In the genomic region with DNA sequence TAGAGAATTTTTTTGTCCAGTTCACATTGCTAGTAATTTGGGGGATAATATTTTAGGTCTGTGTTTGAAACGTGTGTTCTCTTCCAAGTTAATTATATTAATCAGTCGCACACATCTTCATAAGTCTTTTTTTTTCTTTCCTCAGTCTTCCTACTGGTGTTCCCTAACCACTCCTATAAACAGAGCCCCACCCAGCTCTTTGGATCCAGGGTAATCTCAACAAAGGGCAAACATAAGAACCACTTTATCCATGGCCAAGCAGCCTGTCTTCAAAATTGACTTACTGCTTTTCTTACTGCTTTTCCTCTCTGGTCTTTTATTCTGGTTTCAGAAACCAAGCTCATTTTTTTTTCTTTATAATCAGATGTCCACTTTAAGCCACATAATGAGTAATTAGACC, we compare ENCODE assay signal across 21 cellular contexts.
DNase-seq lines count a peak whose midpoint lies in the region; ATAC-seq, FAIRE-seq and TF ChIP-seq lines count a peak whose summit lies in the region.
"Had no signal": no experiment of that assay in that cellular context is flagged by ENCODE, and none has a peak within 500 bp of the region (broad histone marks: within the 10 kb centered on the region; RNA-seq: fewer than 3 reads in every experiment).

No MANE protein-coding gene starts in this region.

- no peaks in the 10 kb centered on the region for H3K9me3 ChIP-seq in PC-9 (ENCODE audit: insufficient read depth, low read depth)
- H3K9me3 ChIP-seq in small intestine (ENCODE audit: control insufficient read depth, low read depth) = no peaks in the 10 kb centered on the region
- no peaks in the 10 kb centered on the region for H3K9me3 ChIP-seq in MM.1S (replicated peaks; ENCODE audit: insufficient read depth, low read length)
- H3K9me3 ChIP-seq: BE2C, Caco-2 had no signal

- 53 to 65% (median 53%) methylated on average over 2 of the region's 2 CpGs for WGBS in small intestine, 3 donors
- WGBS in lower leg skin, 2 donors = 25 to 46% methylated on average over 2 of the region's 2 CpGs

- no peaks in the 10 kb centered on the region for H3K36me3 Mint-ChIP-seq in activated naive CD4-positive, alpha-beta T cell treated with anti-CD3 and anti-CD28 coated beads, Interleukin-2, amount 50 U/mL, for 72 hours
- H3K36me3 Mint-ChIP-seq: CD4-positive, CD25-positive, alpha-beta regulatory T cell; CD8-positive, alpha-beta memory T cell had no signal

- H3K4me3 Mint-ChIP-seq in stimulated activated naive CD8-positive, alpha-beta T cell treated with anti-CD3 and anti-CD28 coated beads, Interleukin-15, amount 100 ng/mL, for 72 hours = no peak overlapping the region
- H3K4me3 Mint-ChIP-seq: CD4-positive, CD25-positive, alpha-beta regulatory T cell; CD8-positive, alpha-beta memory T cell had no signal

- H3K4me3 ChIP-seq in PC-9 = no peak overlapping the region
- H3K4me3 ChIP-seq in small intestine (ENCODE audit: low read depth in 1 of 2, low read length in 2 of 2) = no peak overlapping the region
- H3K4me3 ChIP-seq in lower leg skin (ENCODE audit: low read depth, poor library complexity, severe bottlenecking) = no peak overlapping the region
- no peak overlapping the region for H3K4me3 ChIP-seq in MM.1S (ENCODE audit: low read length)
- H3K4me3 ChIP-seq: GM23248 had no signal

- H3K27me3 Mint-ChIP-seq in stimulated activated naive CD8-positive, alpha-beta T cell treated with anti-CD3 and anti-CD28 coated beads, Interleukin-15, amount 100 ng/mL, for 72 hours = no peaks in the 10 kb centered on the region
- H3K27me3 Mint-ChIP-seq: CD4-positive, CD25-positive, alpha-beta regulatory T cell had no signal

- no peaks in the 10 kb centered on the region for H3F3A ChIP-seq in PC-9 (ENCODE audit: insufficient read depth, low read depth)
- no peaks in the 10 kb centered on the region for H3F3A ChIP-seq in MM.1S (ENCODE audit: insufficient read depth, low read length)

- H3K79me2 ChIP-seq in PC-9 (ENCODE audit: low read depth) (no peaks in the 10 kb centered on the region), MM.1S (ENCODE audit: low read length) (no peaks in the 10 kb centered on the region)

- H2AFZ ChIP-seq in PC-9 (0 out of 2 replicates have a peak overlapping the region, but pooled peaks have one; percentile 4), MM.1S (ENCODE audit: low read length) (no peak overlapping the region)
- H2AFZ ChIP-seq: GM23248 had no signal

- TF ChIP-seq CTCF in PC-9 (conservative IDR thresholded peaks at IDR 0.05) (no peak), lower leg skin (IDR thresholded peaks at IDR 0.05) (no peak), MM.1S (IDR thresholded peaks at IDR 0.05; ENCODE audit: low read length) (no peak)

- POLR2A ChIA-PET in PC-9 (lab: Charles Lee; ENCODE audit: unreplicated experiment) = no interaction called here

- H3K27ac ChIP-seq in PC-9 (no peak overlapping the region), small intestine (ENCODE audit: low read depth in 1 of 2, low read length in 1 of 2) (no peak overlapping the region), MM.1S (ENCODE audit: low read length) (no peak overlapping the region)
- H3K27ac ChIP-seq: GM23248 had no signal

- peak overlapping the region in 1 of 2 donors; percentile 73 for H3K27ac Mint-ChIP-seq in stimulated activated naive CD8-positive, alpha-beta T cell treated with anti-CD3 and anti-CD28 coated beads, Interleukin-15, amount 100 ng/mL, for 72 hours
- H3K27ac Mint-ChIP-seq in activated naive CD4-positive, alpha-beta T cell treated with anti-CD3 and anti-CD28 coated beads, Interleukin-2, amount 50 U/mL, for 72 hours = no peak overlapping the region
- H3K27ac Mint-ChIP-seq: CD4-positive, CD25-positive, alpha-beta regulatory T cell; CD8-positive, alpha-beta memory T cell had no signal

- FAIRE-seq in small intestine (lab: Jason Lieb, UNC) = no peak
- FAIRE-seq: A204.1, D721Med, GM12892, GM18507 had no signal

- H3K27me3 ChIP-seq in PC-9 (ENCODE audit: insufficient read depth, low read depth) (no peaks in the 10 kb centered on the region), small intestine (ENCODE audit: control insufficient read depth in 2 of 2, insufficient read depth in 2 of 2, low read length in 2 of 2) (no peaks in the 10 kb centered on the region), MM.1S (replicated peaks; ENCODE audit: insufficient read depth, low read length) (no peaks in the 10 kb centered on the region)
- H3K27me3 ChIP-seq: BE2C had no signal

- no peaks in the 10 kb centered on the region for H3K4me1 ChIP-seq in PC-9 (replicated peaks; ENCODE audit: insufficient read depth)
- H3K4me1 ChIP-seq in small intestine (ENCODE audit: control insufficient read depth in 2 of 2, insufficient read depth in 1 of 2, low read depth in 1 of 2, low read length in 1 of 2) = no peaks in the 10 kb centered on the region
- peaks cover 8% of the 10 kb centered on the region; the same call in 1 of the 2 replicates for H3K4me1 ChIP-seq in MM.1S (ENCODE audit: low read length)
- H3K4me1 ChIP-seq: Caco-2 had no signal

- no peak overlapping the region for H3K4me2 ChIP-seq in PC-9
- H3K4me2 ChIP-seq in MM.1S (ENCODE audit: low read depth, low read length) = no peak overlapping the region

- intact Hi-C loops in PC-9 (cut with micrococcal nuclease; ENCODE audit: unreplicated experiment) (no loop called here), left colon (cut with DNase I, micrococcal nuclease) (no loop called here), lower leg skin (cut with DNase I; ENCODE audit: low total_unique reads) (no loop called here)

- H3K4me1 Mint-ChIP-seq in stimulated activated naive CD8-positive, alpha-beta T cell treated with anti-CD3 and anti-CD28 coated beads, Interleukin-15, amount 100 ng/mL, for 72 hours = no peaks in the 10 kb centered on the region
- H3K4me1 Mint-ChIP-seq: CD4-positive, CD25-positive, alpha-beta regulatory T cell; CD8-positive, alpha-beta memory T cell had no signal

- no peak for TF ChIP-seq POLR2A in lower leg skin (IDR thresholded peaks at IDR 0.05)

- CTCF ChIA-PET in PC-9 (lab: Charles Lee) = no interaction called here

- no peak overlapping the region for H3K9ac ChIP-seq in MM.1S (ENCODE audit: low read length)
- H3K9ac ChIP-seq: GM23248 had no signal

- ATAC-seq in left colon = peak; percentile 99
- ATAC-seq in stimulated activated naive CD8-positive, alpha-beta T cell treated with anti-CD3 and anti-CD28 coated beads, Interleukin-15, amount 100 ng/mL, for 72 hours = no peak
- no peak for ATAC-seq in activated naive CD4-positive, alpha-beta T cell treated with anti-CD3 and anti-CD28 coated beads, Interleukin-2, amount 50 U/mL, for 72 hours

- BruUV-seq in PC-9 (replicated peaks; lab: Mats Ljungman, UMichigan) = no TSS peak

- DNase-seq in HT-29 (ENCODE audit: low spot score) (peak; percentile 31), PC-9 (no peak), left colon (peak; percentile 30 to 37), small intestine (peak; percentile 50), lower leg skin (ENCODE audit: low spot score in 2 of 2) (no peak), MM.1S (no peak)
- no peak for DNase-seq in stimulated activated naive CD8-positive, alpha-beta T cell treated with anti-CD3 and anti-CD28 coated beads, Interleukin-15, amount 100 ng/mL, for 72 hours
- no peak for DNase-seq in activated naive CD4-positive, alpha-beta T cell treated with anti-CD3 and anti-CD28 coated beads, Interleukin-2, amount 50 U/mL, for 72 hours (ENCODE audit: low spot score in 2 of 2)
- DNase-seq: ACHN; BE2C; C1 segment of cervical spinal cord; Caco-2; CD4-positive, CD25-positive, alpha-beta regulatory T cell; CD8-positive, alpha-beta memory T cell; GDM1; GM23248; H7 had no signal

- H4K20me1 ChIP-seq in PC-9 (ENCODE audit: insufficient read depth) (no peaks in the 10 kb centered on the region), MM.1S (ENCODE audit: insufficient read depth, low read length) (no peaks in the 10 kb centered on the region)

- no peaks in the 10 kb centered on the region for H3K9me3 Mint-ChIP-seq in stimulated activated naive CD8-positive, alpha-beta T cell treated with anti-CD3 and anti-CD28 coated beads, Interleukin-15, amount 100 ng/mL, for 72 hours
- no peaks in the 10 kb centered on the region for H3K9me3 Mint-ChIP-seq in activated naive CD4-positive, alpha-beta T cell treated with anti-CD3 and anti-CD28 coated beads, Interleukin-2, amount 50 U/mL, for 72 hours
- H3K9me3 Mint-ChIP-seq: CD8-positive, alpha-beta memory T cell had no signal

- no peaks in the 10 kb centered on the region; the same call in 1 of the 2 replicates for H3K9me2 ChIP-seq in PC-9 (ENCODE audit: insufficient read depth)
- H3K9me2 ChIP-seq in MM.1S (replicated peaks; ENCODE audit: insufficient read depth, low read length) = no peaks in the 10 kb centered on the region

- no peaks in the 10 kb centered on the region for H3K36me3 ChIP-seq in PC-9 (ENCODE audit: low read depth)
- no peaks in the 10 kb centered on the region for H3K36me3 ChIP-seq in small intestine (ENCODE audit: control insufficient read depth in 2 of 2, insufficient read depth in 2 of 2, low read length in 2 of 2)
- no peaks in the 10 kb centered on the region for H3K36me3 ChIP-seq in MM.1S (replicated peaks; ENCODE audit: insufficient read depth, low read length)
- H3K36me3 ChIP-seq: BE2C had no signal

Comparison
In these comparisons a context has a peak if more than half of its experiments do, and no peak if none do; other contexts are left out.
1. DNase-seq: peak in HT-29 (single experiment), left colon (2 of 2) and small intestine (single experiment); none in PC-9 (0 of 2), stimulated activated naive CD8-positive, alpha-beta T cell treated with anti-CD3 and anti-CD28 coated beads, Interleukin-15, amount 100 ng/mL, for 72 hours (0 of 2), lower leg skin (0 of 2), MM.1S (single experiment) and activated naive CD4-positive, alpha-beta T cell treated with anti-CD3 and anti-CD28 coated beads, Interleukin-2, amount 50 U/mL, for 72 hours (0 of 2).